ENCODE assay signal across 15 cellular contexts in the genomic region with DNA sequence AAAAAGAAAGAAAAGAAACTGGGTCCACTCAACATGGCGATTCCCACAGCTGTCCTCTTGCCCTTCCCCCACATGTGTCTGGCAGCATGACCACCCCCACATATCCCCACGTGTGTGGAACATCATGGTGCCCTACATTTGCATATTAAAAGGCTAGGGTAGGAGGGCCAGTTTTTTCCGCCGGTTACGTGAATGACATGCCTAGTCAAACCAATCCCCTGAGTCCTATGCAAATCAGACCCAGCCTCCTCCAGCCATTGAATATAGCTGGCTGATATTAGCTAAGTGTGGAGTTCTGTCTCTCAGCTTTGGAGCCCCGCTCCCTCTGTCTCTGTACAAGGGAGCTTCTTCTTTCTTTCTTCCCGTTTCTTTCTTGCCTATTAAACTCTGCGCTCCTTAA. TPM values are rescaled to one million over a fixed set of nuclear protein-coding genes. Genes with fewer than 3 reads are reported as not detected.
DNase-seq lines count a peak whose midpoint lies in the region; ATAC-seq, FAIRE-seq and TF ChIP-seq lines count a peak whose summit lies in the region.
"Had no signal": no experiment of that assay in that cellular context is flagged by ENCODE, and none has a peak within 500 bp of the region (broad histone marks: within the 10 kb centered on the region; RNA-seq: fewer than 3 reads in every experiment).

No MANE protein-coding gene starts in this region.

- H3K27me3 ChIP-seq in GM12878 (replicated peaks in 1 of 2; ENCODE audit: control insufficient read depth in 2 of 2, insufficient read depth in 2 of 2, low read length in 1 of 2), result no peaks in the 10 kb centered on the region
- H3K27me3 ChIP-seq in tibial artery, result no peaks in the 10 kb centered on the region
- H3K27me3 ChIP-seq: SJSA1 had no signal

- CTCF ChIA-PET in GM12878 (lab: Yijun Ruan, JAX), result interaction anchor here (1.6 to 3.1 kb wide), 3 partner anchors 10 to 264 kb away, joined by 3 to 30 read pairs (median 7); no protein-coding TSS in a partner anchor

- H3K36me3 ChIP-seq in GM12878 (ENCODE audit: control insufficient read depth in 2 of 2, insufficient read depth in 2 of 2, low read length in 1 of 2) (no peaks in the 10 kb centered on the region), tibial artery (no peaks in the 10 kb centered on the region)
- H3K36me3 ChIP-seq: SJSA1 had no signal

- TF ChIP-seq CTCF in GM12878 (IDR thresholded peaks at IDR 0.05 in 2 of 3, conservative IDR thresholded peaks at IDR 0.05 in 1 of 3; ENCODE audit: control insufficient read depth in 2 of 3, extremely low read depth in 1 of 3, insufficient read depth in 1 of 3, low read depth in 3 of 3, low read length in 3 of 3), result no peak
- no peak for TF ChIP-seq CTCF in tibial artery (IDR thresholded peaks at IDR 0.05)

- POLR2A ChIA-PET in GM12878 (lab: Charles Lee), result no interaction called here

- BruUV-seq in GM12878 (replicated peaks; lab: Mats Ljungman, UMichigan), result no TSS peak

- TF ChIP-seq EP300 in GM12878 (IDR thresholded peaks at IDR 0.05; ENCODE audit: borderline replicate concordance in 1 of 2, control insufficient read depth in 1 of 2, low read depth in 2 of 2, low read length in 2 of 2), result no peak

- 35% methylated on average over 8 of the region's 8 CpGs for WGBS in GM12878 (ENCODE audit: insufficient coverage, insufficient replicate concordance, low lambda C conversion rate, missing lambda C conversion rate)

- no peak for ATAC-seq in GM12878

- H3K4me2 ChIP-seq in GM12878 (ENCODE audit: control insufficient read depth, insufficient read depth), result no peak overlapping the region

- RAD21 ChIA-PET in GM12878 (lab: Charles Lee; ENCODE audit: unreplicated experiment), result interaction anchor here (0.9 to 2.0 kb wide), 3 partner anchors 12 to 245 kb away, joined by 3 to 10 read pairs (median 8); no protein-coding TSS in a partner anchor

- no peak overlapping the region; the same call in 1 of the 2 replicates for H2AFZ ChIP-seq in GM12878 (ENCODE audit: control insufficient read depth, low read depth, low read length)

- in situ Hi-C loops in GM12878 (cut with MboI), result no loop called here

- H3K4me1 ChIP-seq in GM12878 (ENCODE audit: control insufficient read depth, insufficient read depth, low read length) (no peaks in the 10 kb centered on the region), tibial artery (peaks cover 0 to 6% (median 0%) of the 10 kb centered on the region in 4 donors)
- H3K4me1 ChIP-seq: SJSA1 had no signal

- no peak for TF ChIP-seq POLR2A in GM12878 (IDR thresholded peaks at IDR 0.05; ENCODE audit: low read depth, low read length)

- TF ChIP-seq RAD21 in GM12878 (IDR thresholded peaks at IDR 0.05; ENCODE audit: insufficient read depth, low read depth, low read length), result no peak

- H3K4me3 ChIP-seq in GM12878, result no peak overlapping the region
- no peak overlapping the region for H3K4me3 ChIP-seq in tibial artery
- H3K4me3 ChIP-seq: lung, SJSA1 had no signal

- H3K27ac ChIP-seq in GM12878 (ENCODE audit: control insufficient read depth, insufficient read depth), result no peak overlapping the region
- H3K27ac ChIP-seq in tibial artery, result no peak overlapping the region
- H3K27ac ChIP-seq: 22Rv1, SJSA1 had no signal

- H3K9ac ChIP-seq in GM12878 (ENCODE audit: control insufficient read depth, insufficient read depth, low read length), result no peak overlapping the region

- H3K79me2 ChIP-seq in GM12878 (ENCODE audit: control insufficient read depth, insufficient read depth, low read length), result no peaks in the 10 kb centered on the region

- H3K9me3 ChIP-seq in GM12878 (replicated peaks; ENCODE audit: control insufficient read depth, insufficient read depth, low read length) (0 out of 3 replicates have a peak, but pooled peaks cover 2% of the 10 kb centered on the region), tibial artery (no peaks in the 10 kb centered on the region)
- H3K9me3 ChIP-seq: SJSA1 had no signal

- no peaks in the 10 kb centered on the region for H4K20me1 ChIP-seq in GM12878 (ENCODE audit: control insufficient read depth, insufficient read depth)

- DNase-seq in NCI-H526 (lab: John Stamatoyannopoulos, UW) (peak; percentile 48 to 68), NCI-H526 treated with DMSO at 0.1 percent for 48 hours (lab: John Stamatoyannopoulos, UW) (no peak), NOMO-1 treated with DMSO at 0.1 percent for 48 hours (lab: John Stamatoyannopoulos, UW; ENCODE audit: unreplicated experiment) (peak; percentile 85), GM12878 (ENCODE audit: low read depth, low spot score) (no peak), nucleus accumbens (lab: John Stamatoyannopoulos, UW) (peak in 29 of 56 donors; percentile 1 to 57 (median 24)), cortex of kidney (lab: John Stamatoyannopoulos, UW) (no peak), SW480 (ENCODE audit: low spot score) (no peak), tibial artery (no peak)
- DNase-seq: activated naive CD4-positive, alpha-beta T cell treated with anti-CD3 and anti-CD28 coated beads, Interleukin-2, amount 50 U/mL, for 16 hours; NCI-H146; NCI-H774; stimulated activated CD4-positive, alpha-beta T cell treated with anti-CD3 and anti-CD28 coated beads, Interleukin-4, amount 100 ng/mL, for 24 hours had no signal

- SMC1A ChIA-PET in GM12878 (lab: Charles Lee; ENCODE audit: uncharacterized antibody, unreplicated experiment), result interaction anchor here (2.2 kb wide), 1 partner anchor 18 kb away, joined by 5 read pairs; no protein-coding TSS in a partner anchor

- intact Hi-C loops in GM12878 (cut with micrococcal nuclease; ENCODE audit: unreplicated experiment), result no loop called here
- intact Hi-C loops in tibial artery (cut with DNase I; ENCODE audit: low total_unique reads), result no loop called here

- no peak for FAIRE-seq in GM12878 (lab: Jason Lieb, UNC)

TF ChIP-seq in GM12878, 131 proteins besides CTCF, POLR2A, EP300 and RAD21:
- TF ChIP-seq YY1 (IDR thresholded peaks at IDR 0.05; ENCODE audit: low read depth, low read length) (0 out of 2 replicates have a peak, but pooled peaks have one; percentile 15), SUZ12 (IDR thresholded peaks at IDR 0.05; ENCODE audit: unreplicated experiment) (no peak), ZNF217 (IDR thresholded peaks at IDR 0.05) (no peak)
- TF ChIP-seq, protein P1, sequence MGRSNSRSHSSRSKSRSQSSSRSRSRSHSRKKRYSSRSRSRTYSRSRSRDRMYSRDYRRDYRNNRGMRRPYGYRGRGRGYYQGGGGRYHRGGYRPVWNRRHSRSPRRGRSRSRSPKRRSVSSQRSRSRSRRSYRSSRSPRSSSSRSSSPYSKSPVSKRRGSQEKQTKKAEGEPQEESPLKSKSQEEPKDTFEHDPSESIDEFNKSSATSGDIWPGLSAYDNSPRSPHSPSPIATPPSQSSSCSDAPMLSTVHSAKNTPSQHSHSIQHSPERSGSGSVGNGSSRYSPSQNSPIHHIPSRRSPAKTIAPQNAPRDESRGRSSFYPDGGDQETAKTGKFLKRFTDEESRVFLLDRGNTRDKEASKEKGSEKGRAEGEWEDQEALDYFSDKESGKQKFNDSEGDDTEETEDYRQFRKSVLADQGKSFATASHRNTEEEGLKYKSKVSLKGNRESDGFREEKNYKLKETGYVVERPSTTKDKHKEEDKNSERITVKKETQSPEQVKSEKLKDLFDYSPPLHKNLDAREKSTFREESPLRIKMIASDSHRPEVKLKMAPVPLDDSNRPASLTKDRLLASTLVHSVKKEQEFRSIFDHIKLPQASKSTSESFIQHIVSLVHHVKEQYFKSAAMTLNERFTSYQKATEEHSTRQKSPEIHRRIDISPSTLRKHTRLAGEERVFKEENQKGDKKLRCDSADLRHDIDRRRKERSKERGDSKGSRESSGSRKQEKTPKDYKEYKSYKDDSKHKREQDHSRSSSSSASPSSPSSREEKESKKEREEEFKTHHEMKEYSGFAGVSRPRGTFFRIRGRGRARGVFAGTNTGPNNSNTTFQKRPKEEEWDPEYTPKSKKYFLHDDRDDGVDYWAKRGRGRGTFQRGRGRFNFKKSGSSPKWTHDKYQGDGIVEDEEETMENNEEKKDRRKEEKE (IDR thresholded peaks at IDR 0.05), result no peak

RNA-seq across cellular contexts. Expression of a gene that starts 33.0 kb away (rescaled TPM):
- total RNA-seq in GM12878 (2013; cell fraction: nucleolus; rRNA removed), result 0.69 and 1.2 TPM in 2 replicates
- total RNA-seq in GM12878 (2014; rRNA removed), result 0.40 and 0.87 TPM in 2 replicates
- total RNA-seq in GM12878 (2014; rRNA removed; fragmentation: Illumina TruSeq; extraction: Trizol), result 1.4 and 2.0 TPM in 2 replicates
- 0.49 and 0.58 TPM in 2 replicates for total RNA-seq in GM12878 (2021)
- polyA plus RNA-seq in GM12878 (2011; ENCODE audit: low read depth), result 0.68 TPM
- polyA plus RNA-seq in GM12878 (2011; rRNA removed), result 0.12 and 0.17 TPM in 2 replicates
- polyA plus RNA-seq in GM12878 (2011; cell fraction: cytosol; rRNA removed), result not detected in 2 replicates
- 0.06 and 0.07 TPM in 2 replicates for polyA plus RNA-seq in GM12878 (2011; cell fraction: nucleus; rRNA removed)
- polyA plus RNA-seq in GM12878 (2012), result 1.3 and 1.9 TPM in 2 replicates
- 1.6 and 2.5 TPM in 2 replicates for polyA plus RNA-seq in GM12878 (2014; fragmentation: Illumina TruSeq; extraction: Trizol)
- polyA plus RNA-seq in GM12878 (2014; fragmentation: Nextera tagmentation; extraction: Ambion mirVana), result under 1 TPM; 0.43 to 0.71 TPM
- 0.29 and 0.41 TPM in 2 replicates for polyA plus RNA-seq in GM12878 (2014; rRNA removed)
- polyA plus RNA-seq in GM12878 (2016; fragmentation: Nextera tagmentation; extraction: Ambion mirVana), result 1 to 10 TPM in 1 of 2 experiments, under 1 TPM in 1; 0.67 to 1.1 TPM
- not detected in 2 replicates for polyA minus RNA-seq in GM12878 (2011; rRNA and poly(A)+ RNA removed)
- not detected in 2 replicates for polyA minus RNA-seq in GM12878 (2011; cell fraction: cytosol; rRNA and poly(A)+ RNA removed)
- 0.29 TPM in 1 of 2 replicates, not detected in the other for polyA minus RNA-seq in GM12878 (2011; cell fraction: nucleus; rRNA and poly(A)+ RNA removed)

Comparison
In these comparisons a context has a peak if more than half of its experiments do, and no peak if none do; other contexts are left out.
1. DNase-seq: peak in NCI-H526 (2 of 2), NOMO-1 treated with DMSO at 0.1 percent for 48 hours (single experiment) and nucleus accumbens (29 of 56); none in NCI-H526 treated with DMSO at 0.1 percent for 48 hours (single experiment), GM12878 (single experiment), cortex of kidney (single experiment), SW480 (single experiment) and tibial artery (0 of 2).